In the genomic region with DNA sequence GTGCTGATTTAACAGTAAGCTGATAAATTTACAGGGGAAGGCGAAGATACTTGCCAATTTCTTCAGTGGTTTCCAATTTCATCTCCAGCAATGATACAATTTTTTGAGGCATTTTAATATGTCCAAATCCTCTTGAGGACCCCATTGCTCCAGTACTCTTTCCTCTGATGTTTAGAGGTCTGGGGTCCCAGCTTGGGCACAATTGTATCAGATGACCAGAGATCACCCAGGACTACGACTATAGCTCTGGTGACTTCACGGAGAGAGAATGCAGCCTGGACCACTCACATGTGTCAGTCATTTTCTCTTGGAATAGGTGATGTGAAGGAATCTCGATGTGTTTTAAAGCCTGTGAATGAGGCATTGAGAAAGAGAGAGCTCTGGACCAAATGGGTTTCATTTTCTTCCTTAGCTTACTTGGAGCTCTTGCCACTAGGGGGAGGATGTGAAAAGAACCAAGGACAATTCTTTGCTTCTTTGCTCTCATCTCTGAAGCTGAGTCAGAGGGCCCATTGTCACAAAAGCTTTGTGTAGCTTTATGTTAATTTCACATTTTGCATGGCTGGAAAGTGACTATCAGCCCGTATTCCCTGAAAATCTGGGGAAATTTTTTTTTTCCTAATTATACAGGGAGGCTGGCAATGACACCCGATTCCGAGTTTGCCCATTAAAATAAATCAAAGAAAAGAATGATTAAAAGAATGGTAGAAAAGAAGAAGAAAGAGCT, we compare ENCODE assay signal across 9 cellular contexts. TPM values are rescaled to one million over a fixed set of nuclear protein-coding genes. Genes with fewer than 3 reads are reported as not detected.
A peak's percentile ranks its signal among the peaks of the same experiment; 100 is the strongest.
DNase-seq lines count a peak whose midpoint lies in the region; TF ChIP-seq lines count a peak whose summit lies in the region.
"Had no signal": no experiment of that assay in that cellular context is flagged by ENCODE, and none has a peak within 500 bp of the region (broad histone marks: within the 10 kb centered on the region; RNA-seq: fewer than 3 reads in every experiment).

No MANE protein-coding gene starts in this region.

- DNase-seq in NCI-H2081 (lab: John Stamatoyannopoulos, UW) (peak; percentile 41 to 61), NCI-H2081 treated with DMSO at 0.1 percent for 48 hours (lab: John Stamatoyannopoulos, UW) (no peak), GM20000 (ENCODE audit: low spot score) (peak; percentile 55), HL-60 (ENCODE audit: low read depth in 1 of 2, low spot score in 1 of 2) (peak in 1 of 2 experiments; percentile 35), OCI-M1 (lab: John Stamatoyannopoulos, UW) (peak; percentile 91), astrocyte of the spinal cord (ENCODE audit: low read depth, low spot score) (peak; percentile 67), iPS-NIHi11 (ENCODE audit: low spot score) (peak; percentile 69), smooth muscle cell (lab: John Stamatoyannopoulos, UW; ENCODE audit: unreplicated experiment) (no peak)

- H3K27me3 ChIP-seq in HL-60 (ENCODE audit: insufficient read depth, poor library complexity, severe bottlenecking) (no peaks in the 10 kb centered on the region), smooth muscle cell (ENCODE audit: low read depth) (no peaks in the 10 kb centered on the region)
- H3K27me3 ChIP-seq: BLaER1 had no signal

- no peaks in the 10 kb centered on the region for H3F3A ChIP-seq in smooth muscle cell (ENCODE audit: low read depth)

- H3K36me3 ChIP-seq in smooth muscle cell (ENCODE audit: low read depth), result no peaks in the 10 kb centered on the region
- H3K36me3 ChIP-seq: BLaER1 had no signal

- H3K4me1 ChIP-seq in smooth muscle cell (ENCODE audit: low read depth), result no peaks in the 10 kb centered on the region

- H3K27ac ChIP-seq in HL-60 (replicated peaks) (no peak overlapping the region), smooth muscle cell (ENCODE audit: low read depth) (no peak overlapping the region)
- H3K27ac ChIP-seq: BLaER1 had no signal

- H3K79me2 ChIP-seq in smooth muscle cell (ENCODE audit: low read depth), result no peaks in the 10 kb centered on the region

- H3K4me3 ChIP-seq in HL-60 (replicated peaks; ENCODE audit: insufficient read depth, low read length) (no peak overlapping the region), astrocyte of the spinal cord (ENCODE audit: low read depth, low read length) (no peak overlapping the region), smooth muscle cell (no peak overlapping the region)
- H3K4me3 ChIP-seq: BLaER1 had no signal

- H3K4me2 ChIP-seq in smooth muscle cell, result peak overlapping the region; percentile 75
- H3K4me2 ChIP-seq: BLaER1 had no signal

- H4K20me1 ChIP-seq in smooth muscle cell (ENCODE audit: low read depth), result no peaks in the 10 kb centered on the region
- H4K20me1 ChIP-seq: BLaER1 had no signal

- 44% methylated on average over 7 of the region's 7 CpGs for WGBS in smooth muscle cell (ENCODE audit: low lambda C conversion rate)

- no peaks in the 10 kb centered on the region for H3K9me3 ChIP-seq in smooth muscle cell (replicated peaks; ENCODE audit: low read depth)
- H3K9me3 ChIP-seq: BLaER1 had no signal

- peak overlapping the region; percentile 47 for H2AFZ ChIP-seq in smooth muscle cell (ENCODE audit: low read depth)

- in situ Hi-C loops in astrocyte of the spinal cord (cut with HindIII; ENCODE audit: low sequenced_read_pairs), result no loop called here

- no peak overlapping the region for H3K9ac ChIP-seq in smooth muscle cell (ENCODE audit: low read depth)
- H3K9ac ChIP-seq: BLaER1 had no signal

- TF ChIP-seq CTCF in GM20000 (IDR thresholded peaks at IDR 0.05; ENCODE audit: extremely low read depth, missing control alignments) (peak; percentile 47), HL-60 (IDR thresholded peaks at IDR 0.05; ENCODE audit: insufficient read depth, low read length) (peak; percentile 69), astrocyte of the spinal cord (IDR thresholded peaks at IDR 0.05; ENCODE audit: low read depth, low read length) (peak; percentile 85), smooth muscle cell (IDR thresholded peaks at IDR 0.05; ENCODE audit: borderline replicate concordance, insufficient read depth, poor library complexity, severe bottlenecking) (peak; percentile 71)

RNA-seq across cellular contexts. Expression of a gene that starts 6.7 kb away (rescaled TPM):
- 60.2 and 91.1 TPM in 2 replicates for total RNA-seq in smooth muscle cell
- 79.2 and 86.4 TPM in 2 replicates for polyA plus RNA-seq in smooth muscle cell

Comparison
In these comparisons a context has a peak if more than half of its experiments do, and no peak if none do; other contexts are left out.
1. DNase-seq: peak in NCI-H2081 (2 of 2), GM20000 (single experiment), OCI-M1 (single experiment), astrocyte of the spinal cord (single experiment) and iPS-NIHi11 (single experiment); none in NCI-H2081 treated with DMSO at 0.1 percent for 48 hours (single experiment) and smooth muscle cell (single experiment).
2. Peak in every context shown above with its lines, with median percentiles within 50 percentile points of each other: CTCF ChIP-seq.